Comparison of ENCODE assay signal across 1 cellular context in genomic region chr9:137049544-137050449, GRCh38.
A peak's percentile ranks its signal among the peaks of the same experiment; 100 is the strongest.
TF ChIP-seq lines count a peak whose summit lies in the region.

No MANE protein-coding gene starts in this region.

TF ChIP-seq in K562, 482 proteins besides CTCF, POLR2A, EP300 and RAD21 (continued from another document):
- TF ChIP-seq SMARCC2 (IDR thresholded peaks at IDR 0.05; ENCODE audit: low read depth) (no peak), E2F6 (IDR thresholded peaks at IDR 0.05; ENCODE audit: borderline replicate concordance in 1 of 2, extremely low read depth in 1 of 2, insufficient read depth in 1 of 2, insufficient read length in 1 of 2, low read depth in 1 of 2, low read length in 1 of 2, poor library complexity in 1 of 2, severe bottlenecking in 1 of 2) (peak in 1 of 2 experiments; percentile 43), SRF (CRISPR knock-in tag; IDR thresholded peaks at IDR 0.05) (peak in 1 of 2 experiments; percentile 28; a peak in 1 of 4 replicates), CC2D1A (IDR thresholded peaks at IDR 0.05) (no peak), NR3C1 (CRISPR knock-in tag; IDR thresholded peaks at IDR 0.05) (no peak), ZNF639 (CRISPR knock-in tag; conservative IDR thresholded peaks at IDR 0.05 in 1 of 2, IDR thresholded peaks at IDR 0.05 in 1 of 2) (no peak), PHF21A (IDR thresholded peaks at IDR 0.05; ENCODE audit: borderline replicate concordance, low read depth) (no peak), HDAC3 (IDR thresholded peaks at IDR 0.05; ENCODE audit: borderline replicate concordance, partially characterized antibody) (no peak), PHB2 (IDR thresholded peaks at IDR 0.05; ENCODE audit: low read depth) (no peak), CTBP1 (IDR thresholded peaks at IDR 0.05; ENCODE audit: borderline replicate concordance) (peak; percentile 44; the same call in 1 of the 2 replicates), CTCFL (IDR thresholded peaks at IDR 0.05; ENCODE audit: borderline replicate concordance, insufficient read depth, low read depth, low read length, poor library complexity, severe bottlenecking) (peak; percentile 81), RCOR1 (IDR thresholded peaks at IDR 0.05; ENCODE audit: borderline replicate concordance in 1 of 2, low read depth in 2 of 2, low read length in 2 of 2) (0 out of 4 replicates have a peak, but pooled peaks of 1 of the 2 experiments have one; percentile 37), STAG1 (CRISPR knock-in tag; IDR thresholded peaks at IDR 0.05; ENCODE audit: borderline replicate concordance) (peak; percentile 35; the same call in 1 of the 2 replicates), EGR1 (conservative IDR thresholded peaks at IDR 0.05) (0 out of 2 replicates have a peak, but pooled peaks have one; percentile 6), ZNF57 (CRISPR knock-in tag; IDR thresholded peaks at IDR 0.05) (no peak)
